In genomic region chr16:75252946-75253911, GRCh38 we compare ENCODE assay signal across 10 cellular contexts. TPM values are rescaled to one million over a fixed set of nuclear protein-coding genes. Genes with fewer than 3 reads are reported as not detected.
DNase-seq lines count a peak whose midpoint lies in the region; ATAC-seq and TF ChIP-seq lines count a peak whose summit lies in the region.
"Had no signal": no experiment of that assay in that cellular context is flagged by ENCODE, and none has a peak within 500 bp of the region (broad histone marks: within the 10 kb centered on the region; RNA-seq: fewer than 3 reads in every experiment).

No MANE protein-coding gene starts in this region.

- H3K36me3 Mint-ChIP-seq in brain: no peaks in the 10 kb centered on the region
- H3K36me3 Mint-ChIP-seq in activated naive CD8-positive, alpha-beta T cell treated with anti-CD3 and anti-CD28 coated beads, Interleukin-2, amount 50 U/mL, for 24 hours (ENCODE audit: low read depth): no peaks in the 10 kb centered on the region

- H3K27me3 ChIP-seq in iPS-18a (ENCODE audit: control insufficient read depth, insufficient read depth, low read length) (no peaks in the 10 kb centered on the region), skeletal muscle tissue (ENCODE audit: control insufficient read depth in 3 of 3, insufficient read depth in 3 of 3, low read length in 3 of 3) (no peaks in the 10 kb centered on the region)

- peaks cover 81% of the 10 kb centered on the region for H3K4me1 Mint-ChIP-seq in brain
- peaks cover 6% of the 10 kb centered on the region for H3K4me1 Mint-ChIP-seq in activated naive CD8-positive, alpha-beta T cell treated with anti-CD3 and anti-CD28 coated beads, Interleukin-2, amount 50 U/mL, for 24 hours

- H3K27ac ChIP-seq in iPS-18a (ENCODE audit: low read length) (peak overlapping the region; percentile 89), skeletal muscle tissue (ENCODE audit: low read depth, low read length) (peak overlapping the region; percentile 85)

- peak overlapping the region in 4 of 5 experiments; percentile 46 to 79 (median 52) for H3K4me3 Mint-ChIP-seq in brain
- no peak overlapping the region for H3K4me3 Mint-ChIP-seq in activated naive CD8-positive, alpha-beta T cell treated with anti-CD3 and anti-CD28 coated beads, Interleukin-2, amount 50 U/mL, for 24 hours

- peak; percentile 70 for DNase-seq in GM04503 (ENCODE audit: low read depth)
- DNase-seq in activated naive CD8-positive, alpha-beta T cell treated with anti-CD3 and anti-CD28 coated beads, Interleukin-2, amount 50 U/mL, for 24 hours: no peak
- no peak for DNase-seq in stimulated activated CD4-positive, alpha-beta T cell treated with anti-CD3 and anti-CD28 coated beads, Interleukin-4, amount 100 ng/mL, for 1 hour
- DNase-seq in NCI-H2081 (lab: John Stamatoyannopoulos, UW): no peak
- DNase-seq: activated CD8-positive, alpha-beta memory T cell treated with anti-CD3 and anti-CD28 coated beads, Interleukin-2, amount 50 U/mL, for 48 hours had no signal

- H3K27me3 Mint-ChIP-seq in brain: peaks cover 5% of the 10 kb centered on the region
- H3K27me3 Mint-ChIP-seq in activated naive CD8-positive, alpha-beta T cell treated with anti-CD3 and anti-CD28 coated beads, Interleukin-2, amount 50 U/mL, for 24 hours: peaks cover 49% of the 10 kb centered on the region

- peaks cover 59% of the 10 kb centered on the region for H3K4me1 ChIP-seq in iPS-18a (ENCODE audit: control insufficient read depth, low read depth, low read length)
- peaks cover 85 to 88% (median 86%) of the 10 kb centered on the region in 3 donors for H3K4me1 ChIP-seq in skeletal muscle tissue (ENCODE audit: control insufficient read depth in 3 of 3, insufficient read depth in 3 of 3, low read length in 3 of 3)

- no peaks in the 10 kb centered on the region for H3K36me3 ChIP-seq in iPS-18a (ENCODE audit: control insufficient read depth, low read depth, low read length)
- no peaks in the 10 kb centered on the region for H3K36me3 ChIP-seq in skeletal muscle tissue (ENCODE audit: control insufficient read depth in 3 of 3, insufficient read depth in 3 of 3, low read length in 3 of 3)

- H3K4me3 ChIP-seq in iPS-18a (ENCODE audit: low read length): peak overlapping the region; percentile 23
- peak overlapping the region in 1 of 3 donors; percentile 29 for H3K4me3 ChIP-seq in skeletal muscle tissue (ENCODE audit: low read length in 3 of 3)

- H3K9ac ChIP-seq in iPS-18a (ENCODE audit: low read length): peak overlapping the region; percentile 60
- H3K9ac ChIP-seq in skeletal muscle tissue (ENCODE audit: low read depth in 1 of 3, low read length in 3 of 3): peak overlapping the region; percentile 36 to 83 (median 38)

- H3K9me3 Mint-ChIP-seq in brain: no peaks in the 10 kb centered on the region
- no peaks in the 10 kb centered on the region for H3K9me3 Mint-ChIP-seq in activated naive CD8-positive, alpha-beta T cell treated with anti-CD3 and anti-CD28 coated beads, Interleukin-2, amount 50 U/mL, for 24 hours

- TF ChIP-seq CTCF in brain (conservative IDR thresholded peaks at IDR 0.05): no peak

- peak overlapping the region; percentile 41 to 83 (median 76) for H3K27ac Mint-ChIP-seq in brain
- no peak overlapping the region for H3K27ac Mint-ChIP-seq in activated naive CD8-positive, alpha-beta T cell treated with anti-CD3 and anti-CD28 coated beads, Interleukin-2, amount 50 U/mL, for 24 hours

- no peaks in the 10 kb centered on the region for H3K9me3 ChIP-seq in iPS-18a (ENCODE audit: control insufficient read depth, low read depth, low read length)
- H3K9me3 ChIP-seq in skeletal muscle tissue (ENCODE audit: control insufficient read depth in 3 of 3, low read length in 3 of 3): no peaks in the 10 kb centered on the region

- no peak for ATAC-seq in activated naive CD8-positive, alpha-beta T cell treated with anti-CD3 and anti-CD28 coated beads, Interleukin-2, amount 50 U/mL, for 24 hours
- ATAC-seq in HG02798 (IDR thresholded peaks at IDR 0.05; ENCODE audit: poor library complexity, unreplicated experiment): no peak

RNA-seq across cellular contexts. Expression of gene BCAR1, which starts 1.8 kb away (rescaled TPM):
- 76.8 TPM for polyA plus RNA-seq in brain (ENCODE audit: insufficient read depth, low read depth, low replicate concordance)
- total RNA-seq in skeletal muscle tissue: 19.3 TPM

RNA-seq across cellular contexts. Expression of gene CTRB1, which starts 34.4 kb away (rescaled TPM):
- polyA plus RNA-seq in brain (ENCODE audit: insufficient read depth, low read depth, low replicate concordance): not detected
- total RNA-seq in skeletal muscle tissue: not detected
- total RNA-seq: NCI-H460 had no signal

RNA-seq across cellular contexts. Expression of gene CTRB2, which starts 46.3 kb away (rescaled TPM):
- polyA plus RNA-seq in brain (ENCODE audit: insufficient read depth, low read depth, low replicate concordance): not detected
- total RNA-seq in skeletal muscle tissue: not detected
- total RNA-seq: NCI-H460 had no signal
